ENCODE assay signal across 8 cellular contexts in the genomic region with DNA sequence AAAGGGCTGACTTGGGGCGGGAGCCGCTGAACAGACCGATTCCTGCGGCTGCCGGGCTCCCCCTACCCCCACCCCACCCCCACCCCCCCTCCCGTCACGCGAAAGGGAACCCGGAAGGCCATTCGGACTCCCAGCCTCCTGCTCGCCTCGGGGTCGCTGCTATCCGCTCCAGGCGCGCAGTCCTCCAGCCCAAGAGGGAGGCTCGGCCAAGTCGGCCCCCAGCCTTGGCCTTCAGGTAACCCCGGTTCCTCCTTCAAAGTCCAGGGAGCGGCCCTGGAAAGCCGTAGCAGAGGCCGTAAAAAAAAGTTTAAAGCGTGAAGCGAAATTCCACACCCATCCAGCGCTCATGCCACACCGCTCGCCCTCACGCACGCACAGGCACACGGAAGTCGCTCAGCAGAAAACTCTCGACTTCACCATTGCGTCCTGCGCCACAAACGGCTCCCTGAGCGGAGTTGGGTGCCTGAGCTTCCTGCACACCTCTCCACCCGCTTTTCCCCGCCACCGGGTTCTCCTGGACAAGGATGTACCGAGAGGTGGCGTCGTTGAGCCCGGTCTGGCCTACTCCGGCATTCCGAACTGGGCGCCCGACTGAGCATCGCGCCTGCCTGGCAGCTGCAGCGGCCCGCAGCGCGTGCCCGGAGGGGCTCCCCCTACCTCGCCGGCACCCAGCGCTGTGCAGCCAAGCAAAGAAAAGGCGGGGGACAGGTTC. TPM values are rescaled to one million over a fixed set of nuclear protein-coding genes. Genes with fewer than 3 reads are reported as not detected.
DNase-seq lines count a peak whose midpoint lies in the region; ATAC-seq and TF ChIP-seq lines count a peak whose summit lies in the region.

No MANE protein-coding gene starts in this region.

- CTCF ChIA-PET in HEK293T (lab: Yijun Ruan, JAX) = no interaction called here

- intact Hi-C loops in lower leg skin (cut with DNase I; ENCODE audit: low total_unique reads) = no loop called here

- TF ChIP-seq POLR2A in lower leg skin (IDR thresholded peaks at IDR 0.05) = no peak

- H3K4me3 ChIP-seq in choroid plexus epithelial cell (ENCODE audit: low read depth, low read length) = no peak overlapping the region
- no peak overlapping the region for H3K4me3 ChIP-seq in lower leg skin (ENCODE audit: low read depth, poor library complexity, severe bottlenecking)

- no peak for TF ChIP-seq CTCF in choroid plexus epithelial cell (conservative IDR thresholded peaks at IDR 0.05; ENCODE audit: low read depth, low read length)
- no peak for TF ChIP-seq CTCF in lower leg skin (IDR thresholded peaks at IDR 0.05)

- ATAC-seq in HG03442 (IDR thresholded peaks at IDR 0.05; ENCODE audit: unreplicated experiment) (no peak), HG03039 (IDR thresholded peaks at IDR 0.05; ENCODE audit: unreplicated experiment) (no peak)

- DNase-seq in AG08396 (ENCODE audit: low spot score) (peak; percentile 30), HEK293T (ENCODE audit: extremely low spot score) (peak; percentile 63), choroid plexus epithelial cell (ENCODE audit: low read depth) (peak; percentile 5), lung microvascular endothelial cell (ENCODE audit: low read depth in 2 of 2) (peak; percentile 5 to 13), NCI-H226 (no peak), lower leg skin (ENCODE audit: low spot score in 2 of 2) (no peak)

- POLR2A ChIA-PET in HEK293T (lab: Yijun Ruan, JAX) = no interaction called here

- WGBS in lower leg skin, 2 donors = 1% methylated on average over 32 to 48 of the region's 58 CpGs

TF ChIP-seq in HEK293T, 16 proteins besides CTCF, POLR2A, EP300 and RAD21:
- TF ChIP-seq HDGF (IDR thresholded peaks at IDR 0.05; ENCODE audit: borderline replicate concordance) (no peak), L3MBTL2 (conservative IDR thresholded peaks at IDR 0.05) (peak; percentile 36)

RNA-seq across cellular contexts. Expression of a gene that starts 1.4 kb away (rescaled TPM):
- total RNA-seq in lung microvascular endothelial cell (not detected in 2 replicates), lower leg skin (under 1 TPM in 3 of 4 donors, not detected in 1; 0.12 to 0.32 (median 0.15) TPM)

Comparison
In these comparisons a context has a peak if more than half of its experiments do, and no peak if none do; other contexts are left out.
1. DNase-seq: peak in AG08396 (single experiment), HEK293T (single experiment), choroid plexus epithelial cell (single experiment) and lung microvascular endothelial cell (2 of 2); none in NCI-H226 (single experiment) and lower leg skin (0 of 2).